In the genomic region with DNA sequence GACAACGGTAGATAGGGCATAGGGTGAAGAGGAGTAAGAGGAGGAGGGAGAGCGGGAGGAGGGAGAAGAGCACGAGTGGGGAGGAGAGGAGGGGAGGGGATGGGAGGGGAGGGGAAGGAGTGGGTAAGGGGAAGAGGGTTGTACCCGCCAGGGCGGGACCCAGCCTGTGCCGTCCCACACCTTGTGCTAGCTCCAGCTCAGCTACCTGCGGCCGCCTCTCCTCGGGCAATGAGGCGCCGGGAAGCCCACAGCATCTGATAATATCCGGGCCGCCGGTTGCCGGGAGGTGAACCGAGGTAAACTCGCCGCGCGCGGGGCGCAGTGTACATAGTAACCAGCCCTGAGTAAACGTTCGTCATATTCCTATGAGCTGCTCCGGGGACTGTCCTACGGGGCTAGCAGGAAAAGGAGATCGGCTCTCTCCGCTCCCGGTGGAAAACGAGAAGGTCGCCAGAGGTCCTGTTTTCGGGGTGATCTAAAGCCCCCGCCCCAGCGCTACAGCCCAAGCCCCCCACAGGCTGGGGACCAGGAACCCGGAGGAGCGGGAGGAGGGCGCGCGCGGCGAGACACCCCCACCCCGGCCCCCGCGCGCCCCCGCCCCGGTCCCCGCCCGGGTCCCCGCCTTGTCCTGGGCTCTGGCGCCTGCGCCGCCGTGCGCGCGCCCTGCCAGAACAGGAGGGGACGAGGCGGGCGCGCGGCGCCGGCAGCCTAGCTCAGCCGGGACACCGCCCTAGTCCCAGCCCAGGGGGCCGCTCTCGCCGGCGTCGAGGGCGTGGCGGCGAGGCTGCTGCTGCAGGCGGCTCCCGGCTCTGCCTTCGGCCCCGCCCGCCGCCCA, we compare ENCODE assay signal across 8 cellular contexts. TPM values are rescaled to one million over a fixed set of nuclear protein-coding genes. Genes with fewer than 3 reads are reported as not detected.
A peak's percentile ranks its signal among the peaks of the same experiment; 100 is the strongest.
DNase-seq lines count a peak whose midpoint lies in the region; ATAC-seq, FAIRE-seq and TF ChIP-seq lines count a peak whose summit lies in the region.

A gene (plus strand): TSS at position 669 of the 835 bp plus-strand sequence. CDS start 11,537 bp downstream, outside the sequence.

- H3K4me3 ChIP-seq in bronchial epithelial cell (ENCODE audit: low read depth, low read length) = peak within 1 kb of the TSS; percentile 56
- H3K4me3 ChIP-seq in small intestine (ENCODE audit: low read depth in 1 of 2, low read length in 2 of 2) = peak within 1 kb of the TSS; percentile 57 to 89

- no peaks in the 10 kb centered on the region for H3K9me3 Mint-ChIP-seq in activated B cell treated with CpG ODN at 0.5 μM for 24 hours

- H3K27ac ChIP-seq in small intestine (ENCODE audit: low read depth in 1 of 2, low read length in 1 of 2) = peak within 1 kb of the TSS; percentile 85 to 94

- H3K9me3 ChIP-seq in small intestine (ENCODE audit: control insufficient read depth, low read depth) = no peaks in the 10 kb centered on the region

- no peaks in the 10 kb centered on the region for H3K27me3 Mint-ChIP-seq in activated B cell treated with CpG ODN at 0.5 μM for 24 hours

- peaks cover 7% of the 10 kb centered on the region for H3K36me3 Mint-ChIP-seq in activated B cell treated with CpG ODN at 0.5 μM for 24 hours (ENCODE audit: low read depth)

- CTCF ChIA-PET in activated B cell treated with CpG ODN at 0.5 μM for 24 hours (lab: Charles Lee) = interaction anchor here (0.6 to 1.4 kb wide), 7 partner anchors 21 to 111 kb away, joined by 3 to 9 read pairs (median 5); a partner anchor contains a TSS

- peaks cover 52% of the 10 kb centered on the region for H3K4me1 Mint-ChIP-seq in activated B cell treated with CpG ODN at 0.5 μM for 24 hours

- TF ChIP-seq CTCF in activated B cell treated with CpG ODN at 0.5 μM for 24 hours (IDR thresholded peaks at IDR 0.05) = no peak
- TF ChIP-seq CTCF in bronchial epithelial cell (IDR thresholded peaks at IDR 0.05; ENCODE audit: insufficient read depth, low read length, severe bottlenecking) = no peak

- 0 to 1% (median 0%) methylated on average over 34 to 80 of the region's 80 CpGs for WGBS in small intestine, 3 donors

- peak; percentile 86 for DNase-seq in DMS79 treated with DMSO at 0.1 percent for 48 hours (lab: John Stamatoyannopoulos, UW)
- DNase-seq in NCI-H2227 treated with DMSO at 0.1 percent for 48 hours (lab: John Stamatoyannopoulos, UW) = peak; percentile 87
- DNase-seq in activated B cell treated with CpG ODN at 0.5 μM for 24 hours = peak; percentile 89
- DNase-seq in bronchial epithelial cell (ENCODE audit: low read depth) = peak; percentile 76
- DNase-seq in iPS-NIHi7 (ENCODE audit: extremely low spot score) = peak; percentile 98
- DNase-seq in small intestine = peak; percentile 87

- POLR2A ChIA-PET in activated B cell treated with CpG ODN at 0.5 μM for 24 hours (lab: Charles Lee) = interaction anchor here (0.5 to 4.0 kb wide), 20 partner anchors 12 to 1465 kb away, joined by 3 to 42 read pairs (median 7); a partner anchor contains a TSS

- FAIRE-seq in bronchial epithelial cell (lab: Jason Lieb, UNC) (no peak), small intestine (lab: Jason Lieb, UNC) (no peak)

- peaks cover 3 to 4% of the 10 kb centered on the region in 2 donors for H3K4me1 ChIP-seq in small intestine (ENCODE audit: control insufficient read depth in 2 of 2, insufficient read depth in 1 of 2, low read depth in 1 of 2, low read length in 1 of 2)

- H3K4me3 Mint-ChIP-seq in activated B cell treated with CpG ODN at 0.5 μM for 24 hours = peak within 1 kb of the TSS; percentile 91

- ATAC-seq in HG03045 (IDR thresholded peaks at IDR 0.05; ENCODE audit: unreplicated experiment) = peak; percentile 78
- ATAC-seq in activated B cell treated with CpG ODN at 0.5 μM for 24 hours (ENCODE audit: low read depth) = peak; percentile 86
- no peak for ATAC-seq in HG03196 (IDR thresholded peaks at IDR 0.05; ENCODE audit: unreplicated experiment)

- no peaks in the 10 kb centered on the region for H3K36me3 ChIP-seq in bronchial epithelial cell (ENCODE audit: control insufficient read depth, insufficient read depth, low read length)
- no peaks in the 10 kb centered on the region for H3K36me3 ChIP-seq in small intestine (ENCODE audit: control insufficient read depth in 2 of 2, insufficient read depth in 2 of 2, low read length in 2 of 2)

- peak within 1 kb of the TSS; percentile 97 for H3K27ac Mint-ChIP-seq in activated B cell treated with CpG ODN at 0.5 μM for 24 hours

- H3K27me3 ChIP-seq in bronchial epithelial cell (ENCODE audit: control insufficient read depth, insufficient read depth, low read length) (no peaks in the 10 kb centered on the region), small intestine (ENCODE audit: control insufficient read depth in 2 of 2, insufficient read depth in 2 of 2, low read length in 2 of 2) (no peaks in the 10 kb centered on the region)

- intact Hi-C loops in activated B cell treated with CpG ODN at 0.5 μM for 24 hours (cut with micrococcal nuclease) = loop anchor here (1.0 to 10.0 kb wide), 8 partner anchors 14 to 425 kb away; a partner anchor contains a TSS

RNA-seq across cellular contexts. Expression of the gene that starts here (rescaled TPM):
- total RNA-seq in activated B cell treated with CpG ODN at 0.5 μM for 24 hours (22.8 and 23.6 TPM in 2 replicates), bronchial epithelial cell (12.1 and 15.9 TPM in 2 replicates)
- 1 to 10 TPM; 1.9 to 5.1 (median 3.4) TPM for polyA plus RNA-seq in small intestine
